Comparison of ENCODE assay signal across 8 cellular contexts in the genomic region with DNA sequence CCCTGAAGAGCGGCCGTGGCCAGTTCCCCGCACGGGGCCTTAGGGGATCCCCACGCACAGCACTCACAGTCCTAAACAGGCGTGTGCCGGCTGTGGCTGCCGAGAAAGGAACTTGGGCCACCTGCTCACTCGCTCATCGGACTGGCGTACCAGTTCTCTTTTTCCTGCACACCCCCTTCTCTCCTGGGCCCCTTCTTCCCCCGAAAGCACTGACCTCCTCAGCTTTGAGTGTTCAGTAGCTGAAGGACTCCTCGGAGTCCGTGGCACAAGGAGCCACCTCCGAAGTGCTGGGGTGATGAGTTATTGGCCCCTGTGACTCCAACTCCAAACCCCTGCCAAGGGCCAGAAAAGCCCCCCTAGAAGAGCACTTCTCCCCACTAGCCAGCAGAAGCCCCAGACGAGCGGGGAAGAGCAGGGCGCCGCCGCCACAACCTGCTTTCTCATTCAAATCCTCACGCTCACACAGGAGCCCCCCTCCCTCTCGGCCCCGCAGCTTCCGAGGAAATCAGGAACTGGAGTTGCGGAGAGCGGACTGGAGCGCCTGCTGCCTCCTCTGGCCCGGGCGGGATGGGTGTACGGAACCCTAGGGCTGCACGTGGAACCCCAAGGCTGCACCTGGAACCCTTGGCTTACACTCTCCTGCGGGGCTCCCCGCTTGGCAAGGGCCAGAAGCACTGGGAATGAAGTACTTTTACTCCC. TPM values are rescaled to one million over a fixed set of nuclear protein-coding genes. Genes with fewer than 3 reads are reported as not detected.
DNase-seq lines count a peak whose midpoint lies in the region; ATAC-seq and TF ChIP-seq lines count a peak whose summit lies in the region.

A gene with protein sequence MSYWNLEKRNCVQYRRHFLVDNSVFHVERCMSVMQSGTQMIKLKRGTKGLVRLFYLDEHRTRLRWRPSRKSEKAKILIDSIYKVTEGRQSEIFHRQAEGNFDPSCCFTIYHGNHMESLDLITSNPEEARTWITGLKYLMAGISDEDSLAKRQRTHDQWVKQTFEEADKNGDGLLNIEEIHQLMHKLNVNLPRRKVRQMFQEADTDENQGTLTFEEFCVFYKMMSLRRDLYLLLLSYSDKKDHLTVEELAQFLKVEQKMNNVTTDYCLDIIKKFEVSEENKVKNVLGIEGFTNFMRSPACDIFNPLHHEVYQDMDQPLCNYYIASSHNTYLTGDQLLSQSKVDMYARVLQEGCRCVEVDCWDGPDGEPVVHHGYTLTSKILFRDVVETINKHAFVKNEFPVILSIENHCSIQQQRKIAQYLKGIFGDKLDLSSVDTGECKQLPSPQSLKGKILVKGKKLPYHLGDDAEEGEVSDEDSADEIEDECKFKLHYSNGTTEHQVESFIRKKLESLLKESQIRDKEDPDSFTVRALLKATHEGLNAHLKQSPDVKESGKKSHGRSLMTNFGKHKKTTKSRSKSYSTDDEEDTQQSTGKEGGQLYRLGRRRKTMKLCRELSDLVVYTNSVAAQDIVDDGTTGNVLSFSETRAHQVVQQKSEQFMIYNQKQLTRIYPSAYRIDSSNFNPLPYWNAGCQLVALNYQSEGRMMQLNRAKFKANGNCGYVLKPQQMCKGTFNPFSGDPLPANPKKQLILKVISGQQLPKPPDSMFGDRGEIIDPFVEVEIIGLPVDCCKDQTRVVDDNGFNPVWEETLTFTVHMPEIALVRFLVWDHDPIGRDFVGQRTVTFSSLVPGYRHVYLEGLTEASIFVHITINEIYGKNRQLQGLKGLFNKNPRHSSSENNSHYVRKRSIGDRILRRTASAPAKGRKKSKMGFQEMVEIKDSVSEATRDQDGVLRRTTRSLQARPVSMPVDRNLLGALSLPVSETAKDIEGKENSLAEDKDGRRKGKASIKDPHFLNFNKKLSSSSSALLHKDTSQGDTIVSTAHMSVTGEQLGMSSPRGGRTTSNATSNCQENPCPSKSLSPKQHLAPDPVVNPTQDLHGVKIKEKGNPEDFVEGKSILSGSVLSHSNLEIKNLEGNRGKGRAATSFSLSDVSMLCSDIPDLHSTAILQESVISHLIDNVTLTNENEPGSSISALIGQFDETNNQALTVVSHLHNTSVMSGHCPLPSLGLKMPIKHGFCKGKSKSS (N-terminal part only) (minus strand): TSS at position 446 of the 699 bp plus-strand sequence. CDS start 40,847 bp downstream, outside the sequence.

- peak within 1 kb of the TSS; percentile 72 for H3K4me3 ChIP-seq in epithelial cell of proximal tubule (ENCODE audit: low read depth, low read length)

- H3K27ac Mint-ChIP-seq in stimulated activated naive CD8-positive, alpha-beta T cell treated with anti-CD3 and anti-CD28 coated beads, Interleukin-15, amount 100 ng/mL, for 72 hours = peak within 1 kb of the TSS; percentile 71 to 81

- DNase-seq in Ammon's horn (ENCODE audit: low spot score) = peak; percentile 77
- peak; percentile 81 for DNase-seq in NCI-H774 (lab: John Stamatoyannopoulos, UW)
- DNase-seq in activated T-cell treated with anti-CD3 and anti-CD28 coated beads for 24 hours (ENCODE audit: low read depth) = peak; percentile 21
- no peak for DNase-seq in epithelial cell of proximal tubule (ENCODE audit: low read depth)
- DNase-seq in middle frontal gyrus (ENCODE audit: extremely low spot score, low spot score) = peak; percentile 17
- DNase-seq in stimulated activated naive CD8-positive, alpha-beta T cell treated with anti-CD3 and anti-CD28 coated beads, Interleukin-15, amount 100 ng/mL, for 72 hours = peak; percentile 30 to 50

- H3K4me1 Mint-ChIP-seq in stimulated activated naive CD8-positive, alpha-beta T cell treated with anti-CD3 and anti-CD28 coated beads, Interleukin-15, amount 100 ng/mL, for 72 hours = peaks cover 30% of the 10 kb centered on the region

- ATAC-seq in GM19372 (IDR thresholded peaks at IDR 0.05; ENCODE audit: low read depth, unreplicated experiment) (peak; percentile 46), HG03521 (IDR thresholded peaks at IDR 0.05; ENCODE audit: unreplicated experiment) (peak; percentile 46)
- ATAC-seq in stimulated activated naive CD8-positive, alpha-beta T cell treated with anti-CD3 and anti-CD28 coated beads, Interleukin-15, amount 100 ng/mL, for 72 hours = peak; percentile 72

- no peak for TF ChIP-seq CTCF in epithelial cell of proximal tubule (conservative IDR thresholded peaks at IDR 0.05; ENCODE audit: low read depth, low read length)

- H3K9me3 Mint-ChIP-seq in stimulated activated naive CD8-positive, alpha-beta T cell treated with anti-CD3 and anti-CD28 coated beads, Interleukin-15, amount 100 ng/mL, for 72 hours = no peaks in the 10 kb centered on the region

- H3K4me3 Mint-ChIP-seq in stimulated activated naive CD8-positive, alpha-beta T cell treated with anti-CD3 and anti-CD28 coated beads, Interleukin-15, amount 100 ng/mL, for 72 hours = peak within 1 kb of the TSS; percentile 90 to 93

- peaks cover 64% of the 10 kb centered on the region for H3K27me3 Mint-ChIP-seq in stimulated activated naive CD8-positive, alpha-beta T cell treated with anti-CD3 and anti-CD28 coated beads, Interleukin-15, amount 100 ng/mL, for 72 hours

RNA-seq across cellular contexts. Expression of the gene that starts here (rescaled TPM):
- total RNA-seq in epithelial cell of proximal tubule = 3.1 and 3.2 TPM in 2 replicates
